In genomic region chr14:50531595-50532501, GRCh38 we compare ENCODE assay signal across 8 cellular contexts. TPM values are rescaled to one million over a fixed set of nuclear protein-coding genes. Genes with fewer than 3 reads are reported as not detected.
DNase-seq lines count a peak whose midpoint lies in the region; ATAC-seq and TF ChIP-seq lines count a peak whose summit lies in the region.

No MANE protein-coding gene starts in this region.

- H3K4me2 ChIP-seq in DND-41 (ENCODE audit: insufficient read depth, low read length) (peak overlapping the region; percentile 98), skeletal muscle satellite cell (ENCODE audit: low read length) (peak overlapping the region; percentile 85)

- H3K9ac ChIP-seq in DND-41 (ENCODE audit: low read depth, low read length) (peak overlapping the region; percentile 87), SK-N-MC (ENCODE audit: insufficient read length) (peak overlapping the region; percentile 88), iPS-20b (ENCODE audit: low read depth, low read length) (peak overlapping the region; percentile 91), skeletal muscle satellite cell (ENCODE audit: low read depth, low read length) (peak overlapping the region; percentile 97)

- peaks cover 23% of the 10 kb centered on the region for H4K20me1 ChIP-seq in DND-41 (ENCODE audit: insufficient read depth, low read length)

- TF ChIP-seq CTCF in DND-41 (IDR thresholded peaks at IDR 0.05; ENCODE audit: borderline replicate concordance, extremely low read depth, low read length, poor library complexity, severe bottlenecking) = no peak
- TF ChIP-seq CTCF in brain (conservative IDR thresholded peaks at IDR 0.05) = no peak

- H3K9me3 ChIP-seq in DND-41 (ENCODE audit: insufficient read depth, low read length, severe bottlenecking) (peaks cover under 1% of the 10 kb centered on the region), SK-N-MC (ENCODE audit: low read depth, low read length) (no peaks in the 10 kb centered on the region), iPS-20b (ENCODE audit: insufficient read depth, low read depth, low read length) (peaks cover 1% of the 10 kb centered on the region; the same call in 1 of the 2 replicates), skeletal muscle satellite cell (replicated peaks; ENCODE audit: low read length) (no peaks in the 10 kb centered on the region)

- peaks cover 54% of the 10 kb centered on the region for H3K79me2 ChIP-seq in DND-41 (ENCODE audit: insufficient read depth, low read length)

- DNase-seq in DND-41 (peak; percentile 50), SK-N-MC (ENCODE audit: low read depth, low spot score) (no peak), inferior parietal cortex (ENCODE audit: extremely low spot score) (no peak)

- peaks cover 41% of the 10 kb centered on the region for H3K4me1 ChIP-seq in DND-41 (ENCODE audit: insufficient read depth, low read length)
- H3K4me1 ChIP-seq in iPS-20b (ENCODE audit: insufficient read depth, low read length) = peaks cover 15% of the 10 kb centered on the region
- H3K4me1 ChIP-seq in skeletal muscle satellite cell (ENCODE audit: control insufficient read depth, insufficient read depth, low read length) = peaks cover 37% of the 10 kb centered on the region

- peaks cover 13% of the 10 kb centered on the region for H3K36me3 Mint-ChIP-seq in brain

- H3K4me1 Mint-ChIP-seq in brain = peaks cover 50% of the 10 kb centered on the region

- peak overlapping the region; percentile 100 for H2AFZ ChIP-seq in DND-41 (ENCODE audit: low read depth, low read length)

- H3K36me3 ChIP-seq in DND-41 (ENCODE audit: insufficient read depth, low read length) = peaks cover 15% of the 10 kb centered on the region; the same call in 1 of the 2 replicates
- peaks cover 5% of the 10 kb centered on the region; the same call in 1 of the 2 replicates for H3K36me3 ChIP-seq in SK-N-MC (ENCODE audit: insufficient read depth, low read length)
- H3K36me3 ChIP-seq in iPS-20b (ENCODE audit: insufficient read depth, low read depth, low read length) = no peaks in the 10 kb centered on the region
- H3K36me3 ChIP-seq in skeletal muscle satellite cell (ENCODE audit: insufficient read depth, low read length) = peaks cover 6% of the 10 kb centered on the region

- H3K4me3 Mint-ChIP-seq in brain = peak overlapping the region; percentile 83 to 97 (median 92)

- peaks cover 4 to 10% (median 6%) of the 10 kb centered on the region in 5 experiments for H3K9me3 Mint-ChIP-seq in brain

- H3K4me3 ChIP-seq in DND-41 (ENCODE audit: low read depth in 1 of 2, low read length in 2 of 2) = peak overlapping the region; percentile 66 to 72
- H3K4me3 ChIP-seq in SK-N-MC = peak overlapping the region; percentile 93
- H3K4me3 ChIP-seq in iPS-20b (ENCODE audit: low read length) = peak overlapping the region; percentile 88
- H3K4me3 ChIP-seq in skeletal muscle satellite cell (ENCODE audit: low read length) = peak overlapping the region; percentile 98

- H3K27me3 Mint-ChIP-seq in brain = peaks cover 14% of the 10 kb centered on the region

- H3K27me3 ChIP-seq in DND-41 (ENCODE audit: insufficient read depth, low read length, poor library complexity) (no peaks in the 10 kb centered on the region), iPS-20b (ENCODE audit: insufficient read depth, low read length) (peaks cover 19% of the 10 kb centered on the region; the same call in 1 of the 2 replicates), skeletal muscle satellite cell (ENCODE audit: control insufficient read depth, insufficient read depth, low read length) (no peaks in the 10 kb centered on the region)

- ATAC-seq in DND-41 (ENCODE audit: insufficient read depth, low read depth) (peak; percentile 39), GM19463 (IDR thresholded peaks at IDR 0.05; ENCODE audit: unreplicated experiment) (peak; percentile 12), HG03520 (IDR thresholded peaks at IDR 0.05; ENCODE audit: unreplicated experiment) (peak; percentile 15)

- H3K27ac Mint-ChIP-seq in brain = peak overlapping the region; percentile 91 to 98 (median 97)

- H3K27ac ChIP-seq in DND-41 (ENCODE audit: low read length) = peak overlapping the region; percentile 72
- H3K27ac ChIP-seq in SK-N-MC = peak overlapping the region; percentile 39; the same call in 1 of the 2 replicates
- peak overlapping the region; percentile 75 for H3K27ac ChIP-seq in iPS-20b (ENCODE audit: low read length)

RNA-seq across cellular contexts. Expression of gene MAP4K5, which starts 0.5 kb away (rescaled TPM):
- 5.3 TPM for polyA plus RNA-seq in brain (ENCODE audit: insufficient read depth, low read depth, low replicate concordance)
- 47.4 and 48.9 TPM in 2 replicates for total RNA-seq in skeletal muscle satellite cell (2012; rRNA removed)

RNA-seq across cellular contexts. Expression of gene ATL1, which starts 28.1 kb away (rescaled TPM):
- polyA plus RNA-seq in brain (ENCODE audit: insufficient read depth, low read depth, low replicate concordance) = 38.7 TPM
- 1.8 and 2.4 TPM in 2 replicates for total RNA-seq in skeletal muscle satellite cell (2012; rRNA removed)
